Comparison of ENCODE assay signal across 19 cellular contexts in the genomic region with DNA sequence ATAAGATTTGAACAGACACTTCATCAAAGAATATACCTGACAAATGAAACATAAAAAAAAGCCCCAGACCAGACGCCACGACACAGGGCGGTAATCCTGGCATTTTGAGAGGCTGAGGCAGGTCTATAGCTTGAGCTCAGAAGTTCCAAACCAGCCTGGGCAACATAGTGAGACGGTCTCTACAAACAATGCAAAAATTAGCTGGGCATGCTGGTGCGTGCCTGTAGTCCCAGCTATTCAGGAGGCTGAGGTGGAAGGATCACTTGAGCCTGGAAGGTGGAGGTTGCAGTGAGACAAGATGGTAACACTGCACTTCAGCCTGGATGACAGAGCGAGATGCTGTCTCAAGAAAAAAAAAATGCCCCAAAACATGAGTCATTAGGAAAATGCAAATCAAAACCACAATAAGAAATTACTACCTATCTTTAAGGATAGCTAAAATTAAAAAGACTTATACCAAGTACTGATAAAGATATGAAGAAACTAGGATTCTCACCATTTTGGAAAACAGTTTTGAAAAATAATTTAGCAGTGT.
DNase-seq lines count a peak whose midpoint lies in the region; ATAC-seq, FAIRE-seq and TF ChIP-seq lines count a peak whose summit lies in the region.
"Had no signal": no experiment of that assay in that cellular context is flagged by ENCODE, and none has a peak within 500 bp of the region (broad histone marks: within the 10 kb centered on the region; RNA-seq: fewer than 3 reads in every experiment).

No MANE protein-coding gene starts in this region.

- H2BK5ac ChIP-seq in trophoblast cell (ENCODE audit: low read depth, low read length, poor library complexity), result peak overlapping the region; percentile 72

- DNase-seq in activated naive CD4-positive, alpha-beta T cell treated with anti-CD3 and anti-CD28 coated beads for 36 hours, result peak; percentile 12
- DNase-seq in activated naive CD4-positive, alpha-beta T cell treated with anti-CD3 and anti-CD28 coated beads, Interleukin-2, amount 10 ng/mL, durations not matched to agents 7 days and 5 days, result no peak
- no peak for DNase-seq in GM12892 (ENCODE audit: insufficient read length)
- DNase-seq in M059J (ENCODE audit: low read depth), result peak; percentile 24
- DNase-seq in trophoblast cell, result peak; percentile 80 to 85
- DNase-seq in GM19239 (ENCODE audit: insufficient read length, low spot score), result no peak
- DNase-seq: CD4-positive, CD25-positive, alpha-beta regulatory T cell; DMS79; GOT3; HCEC 1CT; KBM-7; NCI-H1105; NCI-H2029 treated with DMSO at 0.1 percent for 48 hours; NCI-H2171 treated with DMSO at 0.1 percent for 48 hours; NCI-H526; OCI-M1; SJCRH30 had no signal

- H2BK120ac ChIP-seq in trophoblast cell (ENCODE audit: insufficient read depth, low read length, poor library complexity), result no peak overlapping the region

- TF ChIP-seq POLR2A in GM12892 (IDR thresholded peaks at IDR 0.05; ENCODE audit: low read depth, low read length), result no peak

- H4K8ac ChIP-seq in trophoblast cell (ENCODE audit: low read depth, low read length), result peak overlapping the region; percentile 47

- H2AFZ ChIP-seq in trophoblast cell (ENCODE audit: insufficient read depth, low read length, poor library complexity), result no peak overlapping the region

- no peak for ATAC-seq in GM18519 (IDR thresholded peaks at IDR 0.05; ENCODE audit: low FRiP score, unreplicated experiment)

- no peak overlapping the region for H3K27ac ChIP-seq in trophoblast cell (ENCODE audit: low read depth, low read length)
- H3K27ac ChIP-seq: SJCRH30 had no signal

- H3K4ac ChIP-seq in trophoblast cell (ENCODE audit: low read depth, low read length), result no peak overlapping the region

- no peak overlapping the region for H3K18ac ChIP-seq in trophoblast cell (ENCODE audit: low read length)

- CTCF ChIA-PET in activated naive CD4-positive, alpha-beta T cell treated with anti-CD3 and anti-CD28 coated beads for 36 hours (lab: Charles Lee), result interaction anchor here (0.6 to 2.3 kb wide), 4 partner anchors 36 to 77 kb away, joined by 3 to 7 read pairs (median 4); no protein-coding TSS in a partner anchor
- CTCF ChIA-PET in activated naive CD4-positive, alpha-beta T cell treated with anti-CD3 and anti-CD28 coated beads, Interleukin-2, amount 10 ng/mL, durations not matched to agents 7 days and 5 days (lab: Charles Lee), result interaction anchor here (0.6 to 1.5 kb wide), 3 partner anchors 9 to 56 kb away, joined by 3 read pairs; no protein-coding TSS in a partner anchor

- peaks cover 2% of the 10 kb centered on the region for H3K36me3 Mint-ChIP-seq in activated naive CD4-positive, alpha-beta T cell treated with anti-CD3 and anti-CD28 coated beads for 36 hours (ENCODE audit: low read depth)
- H3K36me3 Mint-ChIP-seq in activated naive CD4-positive, alpha-beta T cell treated with anti-CD3 and anti-CD28 coated beads, Interleukin-2, amount 10 ng/mL, durations not matched to agents 7 days and 5 days, result no peaks in the 10 kb centered on the region
- H3K36me3 Mint-ChIP-seq: CD4-positive, CD25-positive, alpha-beta regulatory T cell had no signal

- no peak overlapping the region for H3K23ac ChIP-seq in trophoblast cell (ENCODE audit: low read length)

- H2BK12ac ChIP-seq in trophoblast cell (ENCODE audit: low read length), result peak overlapping the region; percentile 3

- H3K14ac ChIP-seq in trophoblast cell (ENCODE audit: low read length), result no peak overlapping the region

- H3K9me3 Mint-ChIP-seq in activated naive CD4-positive, alpha-beta T cell treated with anti-CD3 and anti-CD28 coated beads for 36 hours, result peaks cover 9% of the 10 kb centered on the region
- peaks cover 10% of the 10 kb centered on the region for H3K9me3 Mint-ChIP-seq in activated naive CD4-positive, alpha-beta T cell treated with anti-CD3 and anti-CD28 coated beads, Interleukin-2, amount 10 ng/mL, durations not matched to agents 7 days and 5 days

- no peak overlapping the region for H3K9ac ChIP-seq in trophoblast cell (ENCODE audit: low read length)

- no peaks in the 10 kb centered on the region for H3K79me2 ChIP-seq in trophoblast cell (ENCODE audit: control insufficient read depth, insufficient read depth, low read length, poor library complexity)

- H2AK5ac ChIP-seq in trophoblast cell (ENCODE audit: low read length), result no peak overlapping the region

- H3K4me1 Mint-ChIP-seq in activated naive CD4-positive, alpha-beta T cell treated with anti-CD3 and anti-CD28 coated beads for 36 hours (ENCODE audit: low read depth), result peaks cover 10% of the 10 kb centered on the region
- no peaks in the 10 kb centered on the region for H3K4me1 Mint-ChIP-seq in activated naive CD4-positive, alpha-beta T cell treated with anti-CD3 and anti-CD28 coated beads, Interleukin-2, amount 10 ng/mL, durations not matched to agents 7 days and 5 days
- H3K4me1 Mint-ChIP-seq: CD4-positive, CD25-positive, alpha-beta regulatory T cell had no signal

- no peaks in the 10 kb centered on the region for H3K36me3 ChIP-seq in trophoblast cell (ENCODE audit: control insufficient read depth in 1 of 2, insufficient read depth in 2 of 2, low read length in 2 of 2)
- H3K36me3 ChIP-seq: SJCRH30 had no signal

- peaks cover 27% of the 10 kb centered on the region for H3K27me3 Mint-ChIP-seq in activated naive CD4-positive, alpha-beta T cell treated with anti-CD3 and anti-CD28 coated beads for 36 hours (ENCODE audit: low read depth)
- peaks cover 19% of the 10 kb centered on the region for H3K27me3 Mint-ChIP-seq in activated naive CD4-positive, alpha-beta T cell treated with anti-CD3 and anti-CD28 coated beads, Interleukin-2, amount 10 ng/mL, durations not matched to agents 7 days and 5 days

- no peak overlapping the region for H3K4me3 ChIP-seq in trophoblast cell (ENCODE audit: low read depth, low read length)
- H3K4me3 ChIP-seq: SJCRH30 had no signal

- FAIRE-seq in GM12892 (lab: Jason Lieb, UNC) (peak; percentile 68), GM19239 (lab: Jason Lieb, UNC) (no peak)
- FAIRE-seq: RCC 7860 had no signal

- H3K79me1 ChIP-seq in trophoblast cell (ENCODE audit: low read length), result no peaks in the 10 kb centered on the region

- peaks cover 0 to 3% of the 10 kb centered on the region in 2 experiments for H3K4me1 ChIP-seq in trophoblast cell (ENCODE audit: control insufficient read depth in 1 of 2, insufficient read depth in 2 of 2, low read length in 2 of 2)
- H3K4me1 ChIP-seq: SJCRH30 had no signal

- H4K91ac ChIP-seq in trophoblast cell (ENCODE audit: low read depth, low read length), result peak overlapping the region; percentile 23

- peaks cover 2% of the 10 kb centered on the region for H3K9me3 ChIP-seq in trophoblast cell (ENCODE audit: insufficient read depth, low read depth, low read length)
- H3K9me3 ChIP-seq: SJCRH30 had no signal

- intact Hi-C loops in activated naive CD4-positive, alpha-beta T cell treated with anti-CD3 and anti-CD28 coated beads for 36 hours (cut with micrococcal nuclease), result loop anchor here (1.0 kb wide), 3 partner anchors 20 to 44 kb away; no protein-coding TSS in a partner anchor

- H3K27ac Mint-ChIP-seq in activated naive CD4-positive, alpha-beta T cell treated with anti-CD3 and anti-CD28 coated beads for 36 hours, result no peak overlapping the region
- no peak overlapping the region for H3K27ac Mint-ChIP-seq in activated naive CD4-positive, alpha-beta T cell treated with anti-CD3 and anti-CD28 coated beads, Interleukin-2, amount 10 ng/mL, durations not matched to agents 7 days and 5 days
- H3K27ac Mint-ChIP-seq: CD4-positive, CD25-positive, alpha-beta regulatory T cell had no signal

- no CpG with 5 or more reads among the region's 6 CpGs for WGBS in trophoblast cell (ENCODE audit: extremely low coverage, insufficient coverage, insufficient read length)

- H4K12ac ChIP-seq in trophoblast cell (ENCODE audit: low read depth, low read length), result no peak overlapping the region

- no peak overlapping the region for H3K4me2 ChIP-seq in trophoblast cell (ENCODE audit: low read length)

- H3K4me3 Mint-ChIP-seq in activated naive CD4-positive, alpha-beta T cell treated with anti-CD3 and anti-CD28 coated beads for 36 hours, result no peak overlapping the region
- no peak overlapping the region for H3K4me3 Mint-ChIP-seq in activated naive CD4-positive, alpha-beta T cell treated with anti-CD3 and anti-CD28 coated beads, Interleukin-2, amount 10 ng/mL, durations not matched to agents 7 days and 5 days
- H3K4me3 Mint-ChIP-seq: CD4-positive, CD25-positive, alpha-beta regulatory T cell had no signal

- no peaks in the 10 kb centered on the region for H3K27me3 ChIP-seq in trophoblast cell (ENCODE audit: insufficient read depth, low read length)
- H3K27me3 ChIP-seq: SJCRH30 had no signal

Comparison
In these comparisons a context has a peak if more than half of its experiments do, and no peak if none do; other contexts are left out.
1. DNase-seq: peak in activated naive CD4-positive, alpha-beta T cell treated with anti-CD3 and anti-CD28 coated beads for 36 hours (single experiment), M059J (single experiment) and trophoblast cell (2 of 2); none in activated naive CD4-positive, alpha-beta T cell treated with anti-CD3 and anti-CD28 coated beads, Interleukin-2, amount 10 ng/mL, durations not matched to agents 7 days and 5 days (single experiment), GM12892 (single experiment) and GM19239 (single experiment).